8 cellular contexts compared by ENCODE assay signal in genomic region chr2:48508461-48509124, GRCh38. TPM values are rescaled to one million over a fixed set of nuclear protein-coding genes. Genes with fewer than 3 reads are reported as not detected.
DNase-seq lines count a peak whose midpoint lies in the region; ATAC-seq, FAIRE-seq and TF ChIP-seq lines count a peak whose summit lies in the region.

No MANE protein-coding gene starts in this region.

- H4K20me1 ChIP-seq in HepG2 (ENCODE audit: insufficient read depth, low read length), result no peaks in the 10 kb centered on the region

- WGBS in HepG2 (ENCODE audit: low lambda C conversion rate), result 53% methylated on average over 5 of the region's 5 CpGs

- no peak for TF ChIP-seq RAD21 in HepG2 (CRISPR knock-in tag; IDR thresholded peaks at IDR 0.05)

- H3K9me3 ChIP-seq in breast epithelium (no peaks in the 10 kb centered on the region), HepG2 (ENCODE audit: low read length) (no peaks in the 10 kb centered on the region)

- H3K4me2 ChIP-seq in HepG2 (ENCODE audit: low read depth, low read length), result peak overlapping the region; percentile 14; the same call in 1 of the 2 replicates

- H3K79me2 ChIP-seq in HepG2 (ENCODE audit: insufficient read depth, low read length), result no peaks in the 10 kb centered on the region

- no peak overlapping the region for H2AFZ ChIP-seq in HepG2 (ENCODE audit: low read length)

- intact Hi-C loops in breast epithelium (cut with DNase I; ENCODE audit: low total_unique reads) (no loop called here), HepG2 (cut with micrococcal nuclease; ENCODE audit: unreplicated experiment) (no loop called here)

- BruUV-seq in HepG2 (replicated peaks; lab: Mats Ljungman, UMichigan), result no TSS peak

- peak overlapping the region; percentile 36 to 77 for H3K27ac ChIP-seq in breast epithelium
- peak overlapping the region; percentile 72 for H3K27ac ChIP-seq in HepG2 (ENCODE audit: extremely low read length, insufficient read depth, low read length)

- CTCF ChIA-PET in HepG2 (lab: Yijun Ruan, JAX; ENCODE audit: low intra/inter-chr PET ratio, low total read pairs), result no interaction called here

- peak; percentile 30 for FAIRE-seq in HepG2 (lab: Jason Lieb, UNC)

- ATAC-seq in HepG2, result peak; percentile 90

- in situ Hi-C loops in HepG2 (cut with HindIII; ENCODE audit: extremely low pct_ligation_motif_present, low pct_unique_long_range_greater_than_20kb), result no loop called here

- H3K27me3 ChIP-seq in breast epithelium (no peaks in the 10 kb centered on the region), HepG2 (ENCODE audit: control insufficient read depth in 1 of 2, insufficient read depth in 2 of 2, low read length in 2 of 2) (no peaks in the 10 kb centered on the region)

- TF ChIP-seq EP300 in HepG2 (IDR thresholded peaks at IDR 0.05; ENCODE audit: low read depth in 2 of 2, low read length in 2 of 2) (peak in 1 of 2 experiments; percentile 62; a peak in 1 of 4 replicates), HepG2 (CRISPR knock-in tag; IDR thresholded peaks at IDR 0.05; ENCODE audit: borderline replicate concordance) (0 out of 2 replicates have a peak, but pooled peaks have one; percentile 29)

- TF ChIP-seq POLR2A in breast epithelium (IDR thresholded peaks at IDR 0.05), result no peak
- no peak for TF ChIP-seq POLR2A in HepG2 (IDR thresholded peaks at IDR 0.05; ENCODE audit: insufficient read depth in 1 of 2, low read depth in 2 of 2, low read length in 2 of 2)

- H3K9ac ChIP-seq in HepG2 (ENCODE audit: insufficient read depth, low read depth, low read length), result peak overlapping the region; percentile 42

- no peak overlapping the region for H3K4me3 ChIP-seq in breast epithelium
- no peak overlapping the region for H3K4me3 ChIP-seq in HepG2 (replicated peaks in 1 of 3; ENCODE audit: insufficient read depth in 1 of 3, low read depth in 2 of 3, low read length in 3 of 3)

- POLR2A ChIA-PET in HepG2 (lab: Yijun Ruan, JAX), result no interaction called here

- DNase-seq in A172 (ENCODE audit: low spot score) (peak; percentile 57), HuH-7 (ENCODE audit: low spot score) (peak; percentile 15), breast epithelium (ENCODE audit: low spot score in 2 of 2) (no peak), HepG2 (ENCODE audit: low spot score) (peak; percentile 75), NCI-H1436 treated with DMSO at 0.1 percent for 48 hours (lab: John Stamatoyannopoulos, UW) (no peak), NCI-H2227 (lab: John Stamatoyannopoulos, UW; ENCODE audit: unreplicated experiment) (no peak), pons (ENCODE audit: low spot score) (no peak), COLO829 (ENCODE audit: low spot score) (no peak)

- H3K4me1 ChIP-seq in breast epithelium (no peaks in the 10 kb centered on the region), HepG2 (ENCODE audit: insufficient read depth, low read length) (peaks cover 17% of the 10 kb centered on the region)

- TF ChIP-seq CTCF in breast epithelium (IDR thresholded peaks at IDR 0.05) (no peak), HepG2 (CRISPR knock-in tag; IDR thresholded peaks at IDR 0.05) (no peak)

- H3K36me3 ChIP-seq in breast epithelium (peaks cover 3% of the 10 kb centered on the region), HepG2 (replicated peaks in 1 of 2; ENCODE audit: control insufficient read depth in 1 of 2, insufficient read depth in 2 of 2, low read length in 2 of 2) (peaks cover 9 to 18% of the 10 kb centered on the region in 2 experiments; a peak in 4 of 5 replicates)

TF ChIP-seq in HepG2, 621 proteins besides CTCF, POLR2A, EP300 and RAD21 (continues in another document):
- peak; percentile 62 for TF ChIP-seq FOXP4 (CRISPR knock-in tag; IDR thresholded peaks at IDR 0.05)
- TF ChIP-seq TCF7 (IDR thresholded peaks at IDR 0.05; ENCODE audit: low read depth), result 0 out of 2 replicates have a peak, but pooled peaks have one; percentile 33
- TF ChIP-seq CEBPG (CRISPR knock-in tag; IDR thresholded peaks at IDR 0.05), result peak; percentile 52; the same call in 1 of the 2 replicates
- no peak for TF ChIP-seq PAWR (CRISPR knock-in tag; IDR thresholded peaks at IDR 0.05; ENCODE audit: borderline replicate concordance)
- TF ChIP-seq ATF4 (CRISPR knock-in tag; IDR thresholded peaks at IDR 0.05), result no peak
- TF ChIP-seq NFIC (IDR thresholded peaks at IDR 0.05; ENCODE audit: low read length), result 0 out of 2 replicates have a peak, but pooled peaks have one; percentile 28
- peak; percentile 61; the same call in 1 of the 2 replicates for TF ChIP-seq ZNF281 (CRISPR knock-in tag; IDR thresholded peaks at IDR 0.05; ENCODE audit: borderline replicate concordance)
- peak; percentile 21; the same call in 1 of the 2 replicates for TF ChIP-seq TGIF2 (CRISPR knock-in tag; IDR thresholded peaks at IDR 0.05)

RNA-seq across cellular contexts. Expression of gene STON1, which starts 21.4 kb away (rescaled TPM):
- total RNA-seq in A172 (2014; rRNA removed; shearing (Covaris generic)), result 2.5 and 3.4 TPM in 2 replicates
- 10 to 100 TPM; 21.7 to 45.6 (median 35.1) TPM for total RNA-seq in breast epithelium
- 0.09 TPM in 1 of 2 replicates, not detected in the other for total RNA-seq in HepG2 (2016; rRNA removed; fragmentation: Illumina TruSeq; extraction: Trizol)
- total RNA-seq in HepG2 (2016; cell fraction: cytosol; rRNA removed; fragmentation: Illumina TruSeq; extraction: Trizol; ENCODE audit: low read depth), result not detected in 2 replicates
- 0.09 and 0.15 TPM in 2 replicates for total RNA-seq in HepG2 (2016; cell fraction: insoluble cytoplasmic fraction; rRNA removed; fragmentation: Illumina TruSeq; extraction: Trizol)
- total RNA-seq in HepG2 (2016; cell fraction: membrane; rRNA removed; fragmentation: Illumina TruSeq; extraction: Trizol), result 0.06 TPM in 1 of 2 replicates, not detected in the other
- total RNA-seq in HepG2 (2016; cell fraction: nucleus; rRNA removed; fragmentation: Illumina TruSeq; extraction: Trizol), result 0.43 and 0.44 TPM in 2 replicates
- 0.26 and 0.28 TPM in 2 replicates for polyA plus RNA-seq in HepG2 (2011; rRNA removed)
- 0.13 and 0.18 TPM in 2 replicates for polyA plus RNA-seq in HepG2 (2011; cell fraction: cytosol; rRNA removed)
- 0.48 and 0.84 TPM in 2 replicates for polyA plus RNA-seq in HepG2 (2011; cell fraction: nucleus; rRNA removed)
- 0.12 and 0.28 TPM in 2 replicates for polyA plus RNA-seq in HepG2 (2012)
- polyA plus RNA-seq in HepG2 (2016; cell fraction: cytosol; fragmentation: Illumina TruSeq; extraction: Trizol; ENCODE audit: low read depth), result not detected in 2 replicates
- polyA plus RNA-seq in HepG2 (2016; cell fraction: insoluble cytoplasmic fraction; fragmentation: Illumina TruSeq; extraction: Trizol; ENCODE audit: low read depth), result not detected in 2 replicates
- polyA plus RNA-seq in HepG2 (2016; cell fraction: membrane; fragmentation: Illumina TruSeq; extraction: Trizol; ENCODE audit: low read depth), result not detected in 2 replicates
- 0.27 and 0.80 TPM in 2 replicates for polyA plus RNA-seq in HepG2 (2016; cell fraction: nucleus; fragmentation: Illumina TruSeq; extraction: Trizol; ENCODE audit: insufficient read depth, low read depth)
- 0.09 and 0.72 TPM in 2 replicates for polyA minus RNA-seq in HepG2 (2011; rRNA and poly(A)+ RNA removed; ENCODE audit: low replicate concordance)
- polyA minus RNA-seq in HepG2 (2011; cell fraction: cytosol; rRNA and poly(A)+ RNA removed), result 0.18 TPM in 1 of 2 replicates, not detected in the other
- 0.75 and 0.90 TPM in 2 replicates for polyA minus RNA-seq in HepG2 (2011; cell fraction: nucleus; rRNA and poly(A)+ RNA removed)

Comparison
In these comparisons a context has a peak if more than half of its experiments do, and no peak if none do; other contexts are left out.
1. DNase-seq: peak in A172 (single experiment), HuH-7 (single experiment) and HepG2 (single experiment); none in breast epithelium (0 of 2), NCI-H1436 treated with DMSO at 0.1 percent for 48 hours (single experiment), NCI-H2227 (single experiment), pons (single experiment) and COLO829 (single experiment).